Comparison of ENCODE assay signal across 8 cellular contexts in the genomic region with DNA sequence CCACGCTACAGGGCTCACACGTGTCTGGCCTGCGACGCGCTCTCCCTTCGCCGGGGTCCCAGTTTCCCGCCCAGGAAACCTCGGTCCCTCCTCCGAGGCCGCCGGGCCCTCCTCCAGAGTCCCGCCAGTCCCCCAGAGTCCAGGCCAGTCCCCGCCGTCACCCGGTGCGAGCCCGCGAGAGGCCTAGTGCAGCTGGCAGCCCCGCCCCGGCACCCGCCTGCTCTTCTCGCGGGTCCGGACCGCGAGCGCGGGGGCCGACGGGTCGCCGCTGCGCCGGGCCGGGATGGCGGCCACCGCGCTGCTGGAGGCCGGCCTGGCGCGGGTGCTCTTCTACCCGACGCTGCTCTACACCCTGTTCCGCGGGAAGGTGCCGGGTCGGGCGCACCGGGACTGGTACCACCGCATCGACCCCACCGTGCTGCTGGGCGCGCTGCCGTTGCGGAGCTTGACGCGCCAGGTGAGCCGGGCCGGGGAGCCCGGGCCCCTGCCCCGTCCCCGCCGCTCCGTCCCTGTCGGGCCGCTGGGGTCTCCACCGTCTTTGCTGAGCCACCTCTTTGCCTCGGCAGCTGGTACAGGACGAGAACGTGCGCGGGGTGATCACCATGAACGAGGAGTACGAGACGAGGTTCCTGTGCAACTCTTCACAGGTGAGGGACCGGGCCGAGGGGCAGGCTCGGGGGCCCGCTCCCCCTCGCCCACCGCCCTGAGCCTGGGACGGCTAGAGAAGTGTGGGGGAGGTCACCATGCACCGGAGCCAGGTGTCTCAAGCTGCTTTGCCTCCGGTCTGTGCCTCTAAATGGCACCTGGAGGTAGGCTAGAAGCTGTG. TPM values are rescaled to one million over a fixed set of nuclear protein-coding genes. Genes with fewer than 3 reads are reported as not detected.
DNase-seq lines count a peak whose midpoint lies in the region; ATAC-seq and TF ChIP-seq lines count a peak whose summit lies in the region.

A gene with protein sequence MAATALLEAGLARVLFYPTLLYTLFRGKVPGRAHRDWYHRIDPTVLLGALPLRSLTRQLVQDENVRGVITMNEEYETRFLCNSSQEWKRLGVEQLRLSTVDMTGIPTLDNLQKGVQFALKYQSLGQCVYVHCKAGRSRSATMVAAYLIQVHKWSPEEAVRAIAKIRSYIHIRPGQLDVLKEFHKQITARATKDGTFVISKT (plus strand): TSS at position 260 of the 826 bp plus-strand sequence. CDS start 24 bp downstream, at position 284.

- CTCF ChIA-PET in activated CD8-positive, alpha-beta memory T cell treated with anti-CD3 and anti-CD28 coated beads for 36 hours (lab: Charles Lee), result interaction anchor here (0.9 to 2.6 kb wide), 4 partner anchors 12 to 112 kb away, joined by 3 to 20 read pairs (median 8); a partner anchor contains a TSS

- H3K9ac ChIP-seq in endodermal cell (ENCODE audit: extremely low read depth, low read length, poor library complexity, severe bottlenecking), result peak within 1 kb of the TSS; percentile 95

- WGBS in endodermal cell (ENCODE audit: insufficient coverage in 1 of 2, insufficient read length in 1 of 2), 2 experiments, result 1 to 2% methylated on average over 24 to 86 of the region's 86 CpGs
- 1 to 2% methylated on average over 77 to 86 of the region's 86 CpGs for WGBS in mesodermal cell (ENCODE audit: insufficient coverage in 2 of 2), 2 experiments

- no peaks in the 10 kb centered on the region for H3K9me3 ChIP-seq in endodermal cell (ENCODE audit: control insufficient read depth, low read length)
- H3K9me3 ChIP-seq in mesodermal cell (ENCODE audit: control insufficient read depth, low read length), result no peaks in the 10 kb centered on the region

- ATAC-seq in GM18858 (IDR thresholded peaks at IDR 0.05; ENCODE audit: unreplicated experiment) (peak; percentile 67), HG03095 (IDR thresholded peaks at IDR 0.05; ENCODE audit: unreplicated experiment) (peak; percentile 88)

- H3K4me3 ChIP-seq in endodermal cell (ENCODE audit: low read length) (peak within 1 kb of the TSS; percentile 92), mesodermal cell (ENCODE audit: extremely low read depth, insufficient read depth, low read length, poor library complexity, severe bottlenecking) (peak within 1 kb of the TSS; percentile 87)

- POLR2A ChIA-PET in activated CD8-positive, alpha-beta memory T cell treated with anti-CD3 and anti-CD28 coated beads for 36 hours (lab: Charles Lee), result interaction anchor here (0.7 to 3.4 kb wide), 6 partner anchors 12 to 295 kb away, joined by 3 to 19 read pairs (median 6); a partner anchor contains a TSS

- H3K4me1 ChIP-seq in endodermal cell (ENCODE audit: control insufficient read depth, insufficient read depth, low read length) (no peaks in the 10 kb centered on the region), mesodermal cell (ENCODE audit: control insufficient read depth, insufficient read depth, low read length, poor library complexity, severe bottlenecking) (peaks cover 5% of the 10 kb centered on the region)

- H3K36me3 ChIP-seq in endodermal cell (ENCODE audit: control insufficient read depth, insufficient read depth, low read length) (peaks cover 23% of the 10 kb centered on the region), mesodermal cell (ENCODE audit: control insufficient read depth, insufficient read depth, low read length) (peaks cover 33% of the 10 kb centered on the region)

- peaks cover 8% of the 10 kb centered on the region for H3K4me1 Mint-ChIP-seq in endodermal cell

- H3K27ac ChIP-seq in endodermal cell (ENCODE audit: low read depth, low read length) (peak within 1 kb of the TSS; percentile 10), mesodermal cell (ENCODE audit: low read depth, low read length, severe bottlenecking) (peak within 1 kb of the TSS; percentile 10)

- DNase-seq in AG08396 (ENCODE audit: low spot score), result peak; percentile 90
- DNase-seq in NCI-H69 (lab: John Stamatoyannopoulos, UW), result peak; percentile 84
- DNase-seq in endodermal cell, result peak; percentile 90
- DNase-seq in stimulated activated CD8-positive, alpha-beta memory T cell treated with anti-CD3 and anti-CD28 coated beads, Interleukin-4, amount 100 ng/mL, for 48 hours, result peak; percentile 80

- H3K27me3 Mint-ChIP-seq in endodermal cell (ENCODE audit: insufficient read depth), result no peaks in the 10 kb centered on the region

- H3K9me3 Mint-ChIP-seq in endodermal cell, result no peaks in the 10 kb centered on the region

- TF ChIP-seq CTCF in endodermal cell (conservative IDR thresholded peaks at IDR 0.05), result no peak

- peak within 1 kb of the TSS; percentile 84 for H3K27ac Mint-ChIP-seq in endodermal cell

- peaks cover 25% of the 10 kb centered on the region for H3K36me3 Mint-ChIP-seq in endodermal cell (ENCODE audit: low read depth)

- no peaks in the 10 kb centered on the region for H3K27me3 ChIP-seq in endodermal cell (ENCODE audit: control insufficient read depth, insufficient read depth, low read length, poor library complexity, severe bottlenecking)

- H3K4me3 Mint-ChIP-seq in endodermal cell, result peak within 1 kb of the TSS; percentile 80

RNA-seq across cellular contexts. Expression of the gene that starts here (rescaled TPM):
- total RNA-seq in activated CD8-positive, alpha-beta memory T cell treated with anti-CD3 and anti-CD28 coated beads for 36 hours, result 10 to 100 TPM; 55.5 to 58.9 TPM
- 10 to 100 TPM; 55.8 to 65.0 TPM for total RNA-seq in endodermal cell
- 49.6 TPM for polyA plus RNA-seq in endodermal cell (2013, experiment 1 of 2)
- 45.3 TPM for polyA plus RNA-seq in endodermal cell (2013, experiment 2 of 2)
- 61.2 TPM for polyA plus RNA-seq in mesodermal cell (2013, experiment 1 of 2)
- 51.3 TPM for polyA plus RNA-seq in mesodermal cell (2013, experiment 2 of 2)

Comparison
In these comparisons a context has a peak if more than half of its experiments do, and no peak if none do; other contexts are left out.
1. Peak in every context shown above with its lines: DNase-seq, ATAC-seq, H3K4me3 ChIP-seq and H3K27ac ChIP-seq.